Comparison of ENCODE assay signal across 21 cellular contexts in genomic region chr2:218815649-218816048, GRCh38. TPM values are rescaled to one million over a fixed set of nuclear protein-coding genes. Genes with fewer than 3 reads are reported as not detected.
"Had no signal": no experiment of that assay in that cellular context is flagged by ENCODE, and none has a peak within 500 bp of the region (broad histone marks: within the 10 kb centered on the region; RNA-seq: fewer than 3 reads in every experiment).

No MANE protein-coding gene starts in this region.

- H3K36me3 ChIP-seq: SJCRH30 had no signal

- H3K4me1 ChIP-seq: SJCRH30 had no signal

- H3K4me3 ChIP-seq: SJCRH30 had no signal

- DNase-seq: KBM-7; MV-4-11; NCI-H1048; NCI-H1105; NCI-H1417; NCI-H187 treated with DMSO at 0.1 percent for 48 hours; NCI-H2029 treated with DMSO at 0.1 percent for 48 hours; NCI-H2171 treated with DMSO at 0.1 percent for 48 hours; NCI-H510A; NCI-H524 treated with DMSO at 0.1 percent for 48 hours; NCI-H69; NCI-H774; NK-92 treated with Interleukin-12 subunit alpha and Interleukin-12 subunit beta, amount 100 ng/mL, for 24 hours; PC-3; SHP77 treated with DMSO at 0.1 percent for 48 hours; SJCRH30 had no signal

- H3K9me3 ChIP-seq: SJCRH30 had no signal

- H3K27ac ChIP-seq: HL-60, SJCRH30 had no signal

- H3K27me3 ChIP-seq: SJCRH30 had no signal

- ATAC-seq: PC-3, Right ventricle myocardium inferior, SK-N-SH treated with all-trans-retinoic acid at 6 μM for 48 hours had no signal

RNA-seq across cellular contexts. Expression of gene PRKAG3, which starts 16.0 kb away (rescaled TPM):
- total RNA-seq: MCF 10A, OCI-LY7, PC-3, Right ventricle myocardium inferior had no signal

RNA-seq across cellular contexts. Expression of gene CYP27A1, which starts 33.7 kb away (rescaled TPM):
- total RNA-seq: MCF 10A had no signal

RNA-seq across cellular contexts. Expression of gene WNT6, which starts 44.0 kb away (rescaled TPM):
- total RNA-seq: MCF 10A, PC-3 had no signal
